In the genomic region with DNA sequence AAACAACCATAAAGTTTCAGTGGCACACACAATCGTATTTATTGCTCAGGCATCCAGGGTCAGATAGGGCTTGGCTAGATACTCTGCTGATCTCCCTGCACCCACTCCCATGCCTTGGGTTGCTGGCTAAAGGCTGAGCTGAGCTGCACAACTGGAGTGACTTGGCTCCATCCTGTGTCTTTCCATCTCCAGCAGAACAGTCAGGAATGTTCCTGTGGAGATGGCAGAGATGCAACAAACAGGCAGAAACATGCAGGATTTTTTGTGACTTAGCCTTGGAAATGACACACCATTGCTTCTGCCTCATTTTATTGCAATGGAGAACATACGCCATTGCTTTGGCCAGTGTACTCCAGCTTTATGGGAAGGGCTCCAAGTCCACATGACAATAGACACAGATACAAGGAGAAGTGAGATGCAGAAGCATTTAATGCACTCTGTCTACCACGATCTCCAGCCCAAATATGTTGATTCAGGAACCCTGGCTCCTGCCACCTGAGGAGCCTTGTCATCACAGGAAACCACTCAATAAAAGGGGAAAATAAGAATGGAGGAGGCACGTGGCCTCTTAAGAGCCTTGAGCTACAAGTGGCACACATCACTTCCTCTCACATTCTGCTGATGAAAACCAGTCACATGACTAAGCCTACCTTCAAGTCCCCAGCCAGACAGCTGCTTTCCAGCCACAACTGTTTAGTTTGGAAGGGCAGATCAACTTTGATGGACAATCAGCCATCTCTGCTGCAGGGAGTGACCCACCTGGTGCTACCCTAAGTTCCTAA, we compare ENCODE assay signal across 18 cellular contexts. TPM values are rescaled to one million over a fixed set of nuclear protein-coding genes. Genes with fewer than 3 reads are reported as not detected.
DNase-seq lines count a peak whose midpoint lies in the region; ATAC-seq and TF ChIP-seq lines count a peak whose summit lies in the region.
"Had no signal": no experiment of that assay in that cellular context is flagged by ENCODE, and none has a peak within 500 bp of the region (broad histone marks: within the 10 kb centered on the region; RNA-seq: fewer than 3 reads in every experiment).

No MANE protein-coding gene starts in this region.

- no peak overlapping the region for H3K4me3 Mint-ChIP-seq in naive thymus-derived CD4-positive, alpha-beta T cell
- H3K4me3 Mint-ChIP-seq: activated B cell treated with CpG ODN at 0.5 μM for 24 hours; activated T-cell treated with anti-CD3 and anti-CD28 coated beads, Interleukin-2, amount 50 U/mL, for 4 hours; CD4-positive, alpha-beta T cell; nephron had no signal

- H3K4me3 ChIP-seq in DND-41 (ENCODE audit: low read depth in 1 of 2, low read length in 2 of 2) = no peak overlapping the region
- H3K4me3 ChIP-seq in naive thymus-derived CD4-positive, alpha-beta T cell (ENCODE audit: low read length) = no peak overlapping the region
- H3K4me3 ChIP-seq: gastrocnemius medialis, testis had no signal

- POLR2A ChIA-PET in naive thymus-derived CD4-positive, alpha-beta T cell (lab: Charles Lee) = no interaction called here

- DNase-seq in DND-41 (peak; percentile 46), M059J (ENCODE audit: low read depth) (peak; percentile 44), NCI-H774 (lab: John Stamatoyannopoulos, UW) (peak; percentile 52), kidney tubule cell (ENCODE audit: low spot score) (peak; percentile 25)
- DNase-seq in naive thymus-derived CD4-positive, alpha-beta T cell = no peak
- DNase-seq: activated B cell treated with CpG ODN at 0.5 μM for 24 hours; activated T-cell treated with anti-CD3 and anti-CD28 coated beads, Interleukin-2, amount 50 U/mL, for 4 hours; CD4-positive, alpha-beta T cell; gastrocnemius medialis; kidney; NCI-H2227 treated with DMSO at 0.1 percent for 48 hours; Right ventricle myocardium superior; testis had no signal

- H3K36me3 Mint-ChIP-seq in naive thymus-derived CD4-positive, alpha-beta T cell = no peaks in the 10 kb centered on the region

- no peak overlapping the region for H3K27ac Mint-ChIP-seq in naive thymus-derived CD4-positive, alpha-beta T cell
- H3K27ac Mint-ChIP-seq: activated B cell treated with CpG ODN at 0.5 μM for 24 hours; CD4-positive, alpha-beta T cell had no signal

- peaks cover 0 to 7% (median 5%) of the 10 kb centered on the region in 7 donors for H3K4me1 Mint-ChIP-seq in naive thymus-derived CD4-positive, alpha-beta T cell
- H3K4me1 Mint-ChIP-seq: activated B cell treated with CpG ODN at 0.5 μM for 24 hours had no signal

- H3K36me3 ChIP-seq in DND-41 (ENCODE audit: insufficient read depth, low read length) = no peaks in the 10 kb centered on the region
- H3K36me3 ChIP-seq in naive thymus-derived CD4-positive, alpha-beta T cell (ENCODE audit: control insufficient read depth in 2 of 3, insufficient read depth in 3 of 3, low read length in 3 of 3) = no peaks in the 10 kb centered on the region
- H3K36me3 ChIP-seq: gastrocnemius medialis had no signal

- H3K9me3 Mint-ChIP-seq in naive thymus-derived CD4-positive, alpha-beta T cell = no peaks in the 10 kb centered on the region
- H3K9me3 Mint-ChIP-seq: activated B cell treated with CpG ODN at 0.5 μM for 24 hours; activated T-cell treated with anti-CD3 and anti-CD28 coated beads, Interleukin-2, amount 50 U/mL, for 4 hours; CD4-positive, alpha-beta T cell; nephron had no signal

- H3K27ac ChIP-seq in DND-41 (ENCODE audit: low read length) = 0 out of 2 replicates have a peak overlapping the region, but pooled peaks have one; percentile 9
- H3K27ac ChIP-seq in naive thymus-derived CD4-positive, alpha-beta T cell (ENCODE audit: low read depth, low read length) = no peak overlapping the region
- H3K27ac ChIP-seq: gastrocnemius medialis, testis had no signal

- H2AFZ ChIP-seq in DND-41 (ENCODE audit: low read depth, low read length) = peak overlapping the region; percentile 34; the same call in 1 of the 2 replicates

- CTCF ChIA-PET in naive thymus-derived CD4-positive, alpha-beta T cell (lab: Charles Lee) = no interaction called here

- H3K27me3 Mint-ChIP-seq in naive thymus-derived CD4-positive, alpha-beta T cell = peaks cover 0 to 6% (median 4%) of the 10 kb centered on the region in 5 donors

- H3K4me2 ChIP-seq in DND-41 (ENCODE audit: insufficient read depth, low read length) = 0 out of 2 replicates have a peak overlapping the region, but pooled peaks have one; percentile 0

- H3K9ac ChIP-seq in DND-41 (ENCODE audit: low read depth, low read length) = no peak overlapping the region

- ATAC-seq in DND-41 (ENCODE audit: insufficient read depth, low read depth) (peak; percentile 80), HG03095 (IDR thresholded peaks at IDR 0.05; ENCODE audit: unreplicated experiment) (no peak), HG02610 (IDR thresholded peaks at IDR 0.05; ENCODE audit: unreplicated experiment) (no peak), HG03280 (IDR thresholded peaks at IDR 0.05; ENCODE audit: unreplicated experiment) (no peak)
- ATAC-seq in naive thymus-derived CD4-positive, alpha-beta T cell = no peak
- ATAC-seq: activated T-cell treated with anti-CD3 and anti-CD28 coated beads, Interleukin-2, amount 50 U/mL, for 4 hours; gastrocnemius medialis had no signal

- H3K27me3 ChIP-seq in DND-41 (ENCODE audit: insufficient read depth, low read length, poor library complexity) = no peaks in the 10 kb centered on the region
- H3K27me3 ChIP-seq in naive thymus-derived CD4-positive, alpha-beta T cell (ENCODE audit: control insufficient read depth in 2 of 2, insufficient read depth in 2 of 2, low read length in 2 of 2) = peaks cover 0 to 6% of the 10 kb centered on the region in 2 donors
- H3K27me3 ChIP-seq: testis had no signal

- H3K9me3 ChIP-seq in DND-41 (ENCODE audit: insufficient read depth, low read length, severe bottlenecking) = no peaks in the 10 kb centered on the region
- no peaks in the 10 kb centered on the region for H3K9me3 ChIP-seq in naive thymus-derived CD4-positive, alpha-beta T cell (ENCODE audit: control insufficient read depth in 2 of 3, low read length in 3 of 3)
- H3K9me3 ChIP-seq: gastrocnemius medialis, testis had no signal

- H3K4me1 ChIP-seq in DND-41 (ENCODE audit: insufficient read depth, low read length) = peaks cover 18% of the 10 kb centered on the region
- no peaks in the 10 kb centered on the region for H3K4me1 ChIP-seq in naive thymus-derived CD4-positive, alpha-beta T cell (ENCODE audit: control insufficient read depth in 2 of 2, insufficient read depth in 2 of 2, low read length in 2 of 2)
- H3K4me1 ChIP-seq: gastrocnemius medialis had no signal

- intact Hi-C loops in naive thymus-derived CD4-positive, alpha-beta T cell (cut with micrococcal nuclease) = loop anchor here in 1 of 2 donors (10.0 kb wide), 1 partner anchor 568 kb away; no protein-coding TSS in a partner anchor

- TF ChIP-seq CTCF in DND-41 (IDR thresholded peaks at IDR 0.05; ENCODE audit: borderline replicate concordance, extremely low read depth, low read length, poor library complexity, severe bottlenecking) = no peak

- H3K79me2 ChIP-seq in DND-41 (ENCODE audit: insufficient read depth, low read length) = no peaks in the 10 kb centered on the region

- no peaks in the 10 kb centered on the region for H4K20me1 ChIP-seq in DND-41 (ENCODE audit: insufficient read depth, low read length)

RNA-seq across cellular contexts. Expression of gene GUCA2B, which starts 10.1 kb away (rescaled TPM):
- not detected in 2 replicates for total RNA-seq in M059J (2014; rRNA removed; shearing (Covaris generic))
- total RNA-seq in naive thymus-derived CD4-positive, alpha-beta T cell = not detected
- not detected for polyA plus RNA-seq in naive thymus-derived CD4-positive, alpha-beta T cell
- total RNA-seq: activated B cell treated with CpG ODN at 0.5 μM for 24 hours; activated T-cell treated with anti-CD3 and anti-CD28 coated beads, Interleukin-2, amount 50 U/mL, for 4 hours; CD4-positive, alpha-beta T cell; kidney; Right ventricle myocardium superior; skeletal muscle tissue; testis had no signal

RNA-seq across cellular contexts. Expression of gene GUCA2A, which starts 21.5 kb away (rescaled TPM):
- not detected in 2 replicates for total RNA-seq in M059J (2014; rRNA removed; shearing (Covaris generic))
- total RNA-seq in naive thymus-derived CD4-positive, alpha-beta T cell = under 1 TPM in 1 of 5 experiments, not detected in 4; 0.76 TPM
- not detected for polyA plus RNA-seq in naive thymus-derived CD4-positive, alpha-beta T cell
- total RNA-seq: activated B cell treated with CpG ODN at 0.5 μM for 24 hours; activated T-cell treated with anti-CD3 and anti-CD28 coated beads, Interleukin-2, amount 50 U/mL, for 4 hours; CD4-positive, alpha-beta T cell; kidney; Right ventricle myocardium superior; skeletal muscle tissue; testis had no signal

Comparison
In these comparisons a context has a peak if more than half of its experiments do, and no peak if none do; other contexts are left out.
1. DNase-seq: peak in DND-41 (single experiment), M059J (single experiment), NCI-H774 (single experiment) and kidney tubule cell (single experiment); none in naive thymus-derived CD4-positive, alpha-beta T cell (0 of 9).